ENCODE assay signal across 1 cellular context in the genomic region with DNA sequence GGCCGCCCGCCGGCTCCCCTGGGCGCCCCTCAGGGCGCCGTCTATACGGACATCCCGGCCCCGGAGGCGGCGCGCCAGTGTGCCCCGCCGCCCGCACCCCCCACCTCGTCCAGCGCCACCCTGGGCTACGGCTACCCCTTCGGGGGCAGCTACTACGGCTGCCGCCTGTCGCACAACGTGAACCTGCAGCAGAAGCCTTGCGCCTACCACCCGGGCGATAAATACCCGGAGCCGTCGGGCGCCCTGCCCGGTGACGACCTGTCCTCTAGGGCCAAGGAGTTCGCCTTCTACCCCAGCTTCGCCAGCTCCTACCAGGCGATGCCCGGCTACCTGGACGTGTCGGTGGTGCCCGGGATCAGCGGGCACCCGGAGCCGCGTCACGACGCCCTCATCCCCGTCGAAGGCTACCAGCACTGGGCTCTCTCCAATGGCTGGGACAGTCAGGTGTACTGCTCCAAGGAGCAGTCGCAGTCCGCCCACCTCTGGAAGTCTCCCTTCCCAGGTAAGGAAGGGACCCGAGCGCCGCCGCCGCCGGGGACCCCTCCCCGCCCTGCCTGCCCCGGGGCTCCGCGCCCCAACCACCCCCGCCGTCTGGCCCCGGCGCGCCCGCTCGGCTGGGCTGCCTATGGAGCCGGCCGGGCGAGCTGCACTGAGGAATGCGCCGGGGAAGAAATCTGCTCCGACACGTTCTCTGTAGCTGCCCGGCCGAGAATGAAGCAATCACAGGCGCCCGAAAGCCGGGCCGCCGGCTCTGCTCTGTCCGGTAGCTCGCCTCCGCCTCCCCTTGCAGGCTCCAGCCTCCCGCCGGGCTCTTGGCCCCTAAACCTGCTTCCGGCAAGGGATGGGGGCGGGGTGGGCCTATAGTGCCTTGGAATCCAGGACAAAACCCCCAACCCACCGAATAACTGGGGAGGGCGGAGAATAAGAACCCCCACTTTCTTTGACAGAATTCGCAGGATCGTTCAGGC.
TF ChIP-seq lines count a peak whose summit lies in the region.

No MANE protein-coding gene starts in this region.

TF ChIP-seq in A549, 52 proteins besides CTCF, POLR2A, EP300 and RAD21:
- no peak for TF ChIP-seq HOXB13 (CRISPR knock-in tag; IDR thresholded peaks at IDR 0.05; ENCODE audit: low read depth)
- peak; percentile 36 to 50; a peak in 3 of 4 replicates for TF ChIP-seq CEBPB (IDR thresholded peaks at IDR 0.05)
